Comparison of ENCODE assay signal across 9 cellular contexts in genomic region chr6:31083742-31084354, GRCh38. TPM values are rescaled to one million over a fixed set of nuclear protein-coding genes. Genes with fewer than 3 reads are reported as not detected.
A peak's percentile ranks its signal among the peaks of the same experiment; 100 is the strongest.
DNase-seq lines count a peak whose midpoint lies in the region; ATAC-seq and TF ChIP-seq lines count a peak whose summit lies in the region.
"Had no signal": no experiment of that assay in that cellular context is flagged by ENCODE, and none has a peak within 500 bp of the region (broad histone marks: within the 10 kb centered on the region; RNA-seq: fewer than 3 reads in every experiment).

No MANE protein-coding gene starts in this region.

- TF ChIP-seq CTCF in cardiac muscle cell (IDR thresholded peaks at IDR 0.05; ENCODE audit: low read depth, low read length), result peak; percentile 30
- no peak for TF ChIP-seq CTCF in omental fat pad (IDR thresholded peaks at IDR 0.05)

- no peaks in the 10 kb centered on the region for H3K9me3 ChIP-seq in cardiac muscle cell (ENCODE audit: low read depth)

- H3K27ac ChIP-seq in cardiac muscle cell, result no peak overlapping the region

- intact Hi-C loops in posterior vena cava (cut with DNase I), result no loop called here

- ATAC-seq in omental fat pad (ENCODE audit: low FRiP score), result no peak

- no peaks in the 10 kb centered on the region for H3K27me3 ChIP-seq in cardiac muscle cell

- DNase-seq in DMS53 (lab: John Stamatoyannopoulos, UW), result peak; percentile 51
- no peak for DNase-seq in DMS53 treated with DMSO at 0.1 percent for 48 hours (lab: John Stamatoyannopoulos, UW; ENCODE audit: unreplicated experiment)
- peak; percentile 47 for DNase-seq in NCI-H1436 treated with DMSO at 0.1 percent for 48 hours (lab: John Stamatoyannopoulos, UW)
- peak; percentile 72 for DNase-seq in activated CD8-positive, alpha-beta memory T cell treated with anti-CD3 and anti-CD28 coated beads, Interleukin-2, amount 50 U/mL, for 48 hours
- DNase-seq in cardiac muscle cell (ENCODE audit: low read depth in 1 of 2, low spot score in 1 of 2), result peak; percentile 49 to 75
- peak; percentile 41 to 58 for DNase-seq in stimulated activated CD4-positive, alpha-beta T cell treated with anti-CD3 and anti-CD28 coated beads, Interleukin-4, amount 100 ng/mL, for 48 hours (ENCODE audit: low read depth in 2 of 2)
- DNase-seq in omental fat pad (ENCODE audit: low spot score), result no peak
- DNase-seq in posterior vena cava (ENCODE audit: low spot score), result no peak

- peaks cover 3% of the 10 kb centered on the region for H3K4me1 ChIP-seq in cardiac muscle cell (ENCODE audit: low read depth)

- no peak overlapping the region for H3K4me3 ChIP-seq in cardiac muscle cell

- no peaks in the 10 kb centered on the region for H3K36me3 ChIP-seq in cardiac muscle cell

RNA-seq across cellular contexts. Expression of gene C6orf15, which starts 28.5 kb away (rescaled TPM):
- total RNA-seq in cardiac muscle cell, result not detected in 2 replicates
- polyA plus RNA-seq in cardiac muscle cell, result not detected in 2 replicates
- total RNA-seq in omental fat pad, result not detected
- not detected for total RNA-seq in posterior vena cava
- total RNA-seq: activated CD8-positive, alpha-beta memory T cell treated with anti-CD3 and anti-CD28 coated beads for 36 hours had no signal

RNA-seq across cellular contexts. Expression of gene PSORS1C1, which starts 30.8 kb away (rescaled TPM):
- total RNA-seq in cardiac muscle cell (not detected in 2 replicates), omental fat pad (1 to 10 TPM in 3 of 4 donors, under 1 TPM in 1; 0.60 to 1.3 (median 1.3) TPM), posterior vena cava (1 to 10 TPM; 1.9 to 2.1 TPM)
- polyA plus RNA-seq in cardiac muscle cell, result not detected in 2 replicates
- total RNA-seq: activated CD8-positive, alpha-beta memory T cell treated with anti-CD3 and anti-CD28 coated beads for 36 hours had no signal

RNA-seq across cellular contexts. Expression of gene CDSN, which starts 36.4 kb away (rescaled TPM):
- not detected in 2 replicates for total RNA-seq in cardiac muscle cell
- not detected in 2 replicates for polyA plus RNA-seq in cardiac muscle cell
- not detected for total RNA-seq in omental fat pad
- total RNA-seq in posterior vena cava, result not detected
- total RNA-seq: activated CD8-positive, alpha-beta memory T cell treated with anti-CD3 and anti-CD28 coated beads for 36 hours had no signal

RNA-seq across cellular contexts. Expression of gene PSORS1C2, which starts 55.0 kb away (rescaled TPM):
- total RNA-seq in cardiac muscle cell (not detected in 2 replicates), omental fat pad (not detected), posterior vena cava (not detected)
- polyA plus RNA-seq in cardiac muscle cell, result not detected in 2 replicates
- total RNA-seq: activated CD8-positive, alpha-beta memory T cell treated with anti-CD3 and anti-CD28 coated beads for 36 hours had no signal

Comparison
In these comparisons a context has a peak if more than half of its experiments do, and no peak if none do; other contexts are left out.
1. DNase-seq: peak in DMS53 (single experiment), NCI-H1436 treated with DMSO at 0.1 percent for 48 hours (single experiment), activated CD8-positive, alpha-beta memory T cell treated with anti-CD3 and anti-CD28 coated beads, Interleukin-2, amount 50 U/mL, for 48 hours (single experiment), cardiac muscle cell (2 of 2) and stimulated activated CD4-positive, alpha-beta T cell treated with anti-CD3 and anti-CD28 coated beads, Interleukin-4, amount 100 ng/mL, for 48 hours (2 of 2); none in DMS53 treated with DMSO at 0.1 percent for 48 hours (single experiment), omental fat pad (single experiment) and posterior vena cava (single experiment).